Comparison of ENCODE assay signal across 8 cellular contexts in genomic region chr15:22980189-22981136, GRCh38. TPM values are rescaled to one million over a fixed set of nuclear protein-coding genes. Genes with fewer than 3 reads are reported as not detected.
DNase-seq lines count a peak whose midpoint lies in the region; ATAC-seq, FAIRE-seq and TF ChIP-seq lines count a peak whose summit lies in the region.

CYFIP1 (minus strand) TSS chr15:22980368; CDS start chr15:22947285, 33,083 bp downstream.

- H3K36me3 ChIP-seq in HUES6 (ENCODE audit: control insufficient read depth, insufficient read depth, low read length) = no peaks in the 10 kb centered on the region
- H3K36me3 ChIP-seq in keratinocyte (ENCODE audit: control insufficient read depth in 2 of 2, extremely low read depth in 1 of 2, insufficient read depth in 2 of 2, low read length in 2 of 2) = no peaks in the 10 kb centered on the region

- ATAC-seq in GM21367 (IDR thresholded peaks at IDR 0.05; ENCODE audit: unreplicated experiment) = peak; percentile 59

- FAIRE-seq in keratinocyte (lab: Jason Lieb, UNC) = no peak

- H3K4me3 Mint-ChIP-seq in chondrocyte (ENCODE audit: unreplicated experiment) = peak within 1 kb of the TSS; percentile 98

- H3K27ac ChIP-seq in HUES6 (ENCODE audit: low read depth, low read length) = no peak within 1 kb of the TSS
- H3K27ac ChIP-seq in keratinocyte (ENCODE audit: control insufficient read depth, insufficient read depth, low read length) = peak within 1 kb of the TSS; percentile 88
- H3K27ac ChIP-seq in skin epidermis = peak within 1 kb of the TSS; percentile 72 to 97 (median 88)

- H3K36me3 Mint-ChIP-seq in chondrocyte (ENCODE audit: low read depth) = no peaks in the 10 kb centered on the region

- dilution Hi-C loops in keratinocyte (cut with MboI; ENCODE audit: extremely low pct_ligation_motif_present, low sequenced_read_pairs) = no loop called here

- peak within 1 kb of the TSS; percentile 95 for H3K27ac Mint-ChIP-seq in chondrocyte (ENCODE audit: unreplicated experiment)

- H3K27me3 Mint-ChIP-seq in chondrocyte (ENCODE audit: low read depth) = no peaks in the 10 kb centered on the region

- H3K9me3 ChIP-seq in HUES6 (ENCODE audit: control insufficient read depth, insufficient read depth, low read depth, low read length) (no peaks in the 10 kb centered on the region), keratinocyte (ENCODE audit: control insufficient read depth, low read depth, low read length) (no peaks in the 10 kb centered on the region)

- H2AFZ ChIP-seq in keratinocyte (ENCODE audit: control insufficient read depth, low read length) = peak within 1 kb of the TSS; percentile 91

- peaks cover 10% of the 10 kb centered on the region for H3K4me1 Mint-ChIP-seq in chondrocyte (ENCODE audit: low read depth)

- H3K9me1 ChIP-seq in keratinocyte (ENCODE audit: control insufficient read depth, extremely low read depth, insufficient read depth, low read length) = peaks cover 2% of the 10 kb centered on the region

- no peaks in the 10 kb centered on the region for H3K9me3 Mint-ChIP-seq in chondrocyte (ENCODE audit: low read depth)

- TF ChIP-seq CTCF in chondrocyte (IDR thresholded peaks at IDR 0.05) (no peak), keratinocyte (optimal IDR thresholded peaks at IDR 0.05 in 1 of 3, IDR thresholded peaks at IDR 0.05 in 1 of 3, conservative IDR thresholded peaks at IDR 0.05 in 1 of 3; ENCODE audit: extremely low read depth in 1 of 3, insufficient read depth in 2 of 3, low read length in 3 of 3) (no peak)

- H3K27me3 ChIP-seq in HUES6 (ENCODE audit: control insufficient read depth, insufficient read depth, low read length) (peaks cover 29% of the 10 kb centered on the region), keratinocyte (ENCODE audit: control insufficient read depth, extremely low read depth, insufficient read depth, low read length) (no peaks in the 10 kb centered on the region)

- H3K79me2 ChIP-seq in keratinocyte (ENCODE audit: control insufficient read depth, insufficient read depth, low read length) = peaks cover 41% of the 10 kb centered on the region

- H3K9ac ChIP-seq in HUES6 (ENCODE audit: low read length) = peak within 1 kb of the TSS; percentile 79
- H3K9ac ChIP-seq in keratinocyte (ENCODE audit: control insufficient read depth, extremely low read depth, insufficient read depth, low read length) = peak within 1 kb of the TSS; percentile 95

- DNase-seq in DMS79 treated with DMSO at 0.1 percent for 48 hours (lab: John Stamatoyannopoulos, UW) = peak; percentile 11
- peak; percentile 48 to 54 for DNase-seq in SW 1271 (lab: John Stamatoyannopoulos, UW)
- DNase-seq in chondrocyte (ENCODE audit: low spot score) = peak; percentile 94
- peak; percentile 28 for DNase-seq in keratinocyte (ENCODE audit: low read depth, low spot score)
- no peak for DNase-seq in pons (ENCODE audit: low spot score)

- peak within 1 kb of the TSS; percentile 86 for H3K4me2 ChIP-seq in keratinocyte (ENCODE audit: control insufficient read depth, extremely low read depth, insufficient read depth, low read depth, low read length)

- 0 out of 2 replicates have a peak, but pooled peaks cover 6% of the 10 kb centered on the region for H3K4me1 ChIP-seq in HUES6 (ENCODE audit: control insufficient read depth, insufficient read depth, low read length)
- peaks cover 10% of the 10 kb centered on the region for H3K4me1 ChIP-seq in keratinocyte (ENCODE audit: control insufficient read depth, extremely low read depth, insufficient read depth, low read length)

- H4K20me1 ChIP-seq in keratinocyte (ENCODE audit: control insufficient read depth, extremely low read depth, insufficient read depth, low read length) = peaks cover 10% of the 10 kb centered on the region

- H3K4me3 ChIP-seq in HUES6 (ENCODE audit: low read depth, low read length) = peak within 1 kb of the TSS; percentile 86
- H3K4me3 ChIP-seq in keratinocyte (ENCODE audit: control insufficient read depth in 2 of 3, extremely low read depth in 1 of 3, insufficient read depth in 2 of 3, low read depth in 1 of 3, low read length in 3 of 3) = peak within 1 kb of the TSS; percentile 91 to 99 (median 98)
- peak within 1 kb of the TSS; percentile 57 to 88 (median 82) for H3K4me3 ChIP-seq in skin epidermis

RNA-seq across cellular contexts. Expression of gene CYFIP1, which starts in this region (rescaled TPM):
- 98.5 to 102 TPM (median 101 TPM) in 3 replicates for total RNA-seq in chondrocyte
- 72.3 to 73.0 TPM (median 72.9 TPM) in 3 replicates for polyA plus RNA-seq in keratinocyte
- polyA plus RNA-seq in keratinocyte (2011; ENCODE audit: low read depth) = 45.6 TPM
- 47.6 and 53.8 TPM in 2 replicates for polyA plus RNA-seq in keratinocyte (2011; cell fraction: cytosol; rRNA removed)
- 98.2 and 102 TPM in 2 replicates for polyA plus RNA-seq in keratinocyte (2011; cell fraction: nucleus; rRNA removed)
- 62.1 and 97.5 TPM in 2 replicates for polyA plus RNA-seq in keratinocyte (2012; ENCODE audit: low replicate concordance)
- 173 to 219 TPM (median 175 TPM) in 3 replicates for polyA minus RNA-seq in keratinocyte
- 61.8 TPM for polyA minus RNA-seq in keratinocyte (2011; cell fraction: cytosol; rRNA and poly(A)+ RNA removed)
- 76.1 and 111 TPM in 2 replicates for polyA minus RNA-seq in keratinocyte (2011; cell fraction: nucleus; rRNA and poly(A)+ RNA removed)
